In the genomic region with DNA sequence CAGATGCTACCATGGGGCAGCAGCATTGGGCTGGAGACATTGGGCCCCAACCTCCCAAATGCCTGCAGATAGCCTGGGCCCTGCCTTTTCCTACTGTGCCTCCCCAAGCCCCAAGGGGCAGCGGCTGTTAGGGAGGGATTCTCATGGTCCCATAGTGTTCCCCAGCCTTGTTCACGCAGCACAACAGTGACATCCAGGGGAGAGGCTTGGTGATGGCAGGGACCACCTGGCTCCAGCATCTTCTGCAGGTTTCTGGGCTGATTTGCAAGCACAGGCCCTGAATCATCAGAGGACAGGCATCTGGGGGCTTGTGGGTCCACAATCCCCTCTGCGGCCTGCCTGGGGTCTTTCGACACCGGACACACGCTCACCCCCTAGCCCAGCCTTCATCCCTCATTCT, we compare ENCODE assay signal across 11 cellular contexts.
DNase-seq lines count a peak whose midpoint lies in the region; FAIRE-seq and TF ChIP-seq lines count a peak whose summit lies in the region.
"Had no signal": no experiment of that assay in that cellular context is flagged by ENCODE, and none has a peak within 500 bp of the region (broad histone marks: within the 10 kb centered on the region; RNA-seq: fewer than 3 reads in every experiment).

No MANE protein-coding gene starts in this region.

- TF ChIP-seq CTCF in fibroblast of pulmonary artery (IDR thresholded peaks at IDR 0.05; ENCODE audit: low read length, missing control alignments): peak; percentile 19

- DNase-seq in NCI-H526 (lab: John Stamatoyannopoulos, UW) (peak; percentile 14 to 42), NCI-H526 treated with DMSO at 0.1 percent for 48 hours (lab: John Stamatoyannopoulos, UW) (no peak), NCI-H69 (lab: John Stamatoyannopoulos, UW) (peak; percentile 45), fibroblast of pulmonary artery (ENCODE audit: low read depth) (peak; percentile 8), retina (peak; percentile 67), glomerular visceral epithelial cell (ENCODE audit: extremely low spot score) (no peak), NCI-H1105 (lab: John Stamatoyannopoulos, UW) (no peak), frontal cortex (ENCODE audit: low spot score in 2 of 2) (no peak)
- DNase-seq: activated CD8-positive, alpha-beta memory T cell treated with anti-CD3 and anti-CD28 coated beads, Interleukin-2, amount 50 U/mL, for 48 hours; dermis blood vessel endothelial cell; stimulated activated CD4-positive, alpha-beta T cell treated with anti-CD3 and anti-CD28 coated beads, Interleukin-4, amount 100 ng/mL, for 24 hours had no signal

- H3K4me3 ChIP-seq in fibroblast of pulmonary artery (replicated peaks; ENCODE audit: low read depth, low read length): no peak overlapping the region

- no peak for FAIRE-seq in frontal cortex (lab: Jason Lieb, UNC)

Comparison
In these comparisons a context has a peak if more than half of its experiments do, and no peak if none do; other contexts are left out.
1. DNase-seq: peak in NCI-H526 (2 of 2), NCI-H69 (single experiment), fibroblast of pulmonary artery (single experiment) and retina (single experiment); none in NCI-H526 treated with DMSO at 0.1 percent for 48 hours (single experiment), glomerular visceral epithelial cell (single experiment), NCI-H1105 (single experiment) and frontal cortex (0 of 2).